In the genomic region with DNA sequence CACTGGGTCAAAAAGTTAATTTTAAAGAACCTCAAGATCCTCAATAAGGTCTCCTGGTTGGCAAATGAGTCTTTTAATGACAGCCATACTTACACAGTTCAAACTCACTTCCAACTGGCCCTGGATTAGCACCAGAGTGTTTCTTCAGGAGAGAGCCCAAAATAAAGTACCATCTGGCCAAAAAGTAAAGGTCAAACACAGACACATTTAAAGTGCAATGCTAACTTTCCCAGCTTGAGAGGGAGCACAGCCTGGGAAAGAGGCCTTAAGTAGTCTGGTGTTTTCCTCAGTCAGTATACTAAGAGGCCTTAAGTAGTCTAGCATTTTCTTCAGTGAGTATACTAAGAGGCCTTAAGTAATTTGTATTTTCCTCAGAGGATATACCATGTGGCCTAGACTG, we compare ENCODE assay signal across 25 cellular contexts. TPM values are rescaled to one million over a fixed set of nuclear protein-coding genes. Genes with fewer than 3 reads are reported as not detected.
A peak's percentile ranks its signal among the peaks of the same experiment; 100 is the strongest.
DNase-seq lines count a peak whose midpoint lies in the region; ATAC-seq and TF ChIP-seq lines count a peak whose summit lies in the region.
"Had no signal": no experiment of that assay in that cellular context is flagged by ENCODE, and none has a peak within 500 bp of the region (broad histone marks: within the 10 kb centered on the region; RNA-seq: fewer than 3 reads in every experiment).

No MANE protein-coding gene starts in this region.

- TF ChIP-seq CTCF in left ventricle myocardium inferior (IDR thresholded peaks at IDR 0.05; ENCODE audit: borderline replicate concordance) (no peak), progenitor cell of endocrine pancreas (IDR thresholded peaks at IDR 0.05; ENCODE audit: unreplicated experiment) (no peak), esophagus squamous epithelium (IDR thresholded peaks at IDR 0.05) (no peak)

- no peaks in the 10 kb centered on the region for H3K27me3 Mint-ChIP-seq in progenitor cell of endocrine pancreas
- H3K27me3 Mint-ChIP-seq: activated naive CD4-positive, alpha-beta T cell treated with anti-CD3 and anti-CD28 coated beads, Interleukin-2, amount 10 ng/mL, durations not matched to agents 7 days and 5 days; memory B cell; naive thymus-derived CD8-positive, alpha-beta T cell; stimulated activated naive CD8-positive, alpha-beta T cell treated with anti-CD3 and anti-CD28 coated beads, Interleukin-15, amount 100 ng/mL, for 72 hours had no signal

- H3K27ac ChIP-seq in left ventricle myocardium inferior (replicated peaks) (peak overlapping the region; percentile 68), esophagus squamous epithelium (no peak overlapping the region)

- no peaks in the 10 kb centered on the region for H3K9me3 ChIP-seq in left ventricle myocardium inferior (replicated peaks)
- H3K9me3 ChIP-seq in esophagus squamous epithelium, result no peaks in the 10 kb centered on the region
- H3K9me3 ChIP-seq: Caco-2, ovary had no signal

- no peak for DNase-seq in Right ventricle myocardium inferior (ENCODE audit: missing footprints)
- DNase-seq in cardiac septum (ENCODE audit: low spot score), result no peak
- DNase-seq in left ventricle myocardium inferior, result no peak
- DNase-seq in progenitor cell of endocrine pancreas (ENCODE audit: low spot score, unreplicated experiment), result no peak
- DNase-seq in SW 1271 (lab: John Stamatoyannopoulos, UW), result no peak
- no peak for DNase-seq in esophagus squamous epithelium (lab: John Stamatoyannopoulos, UW)
- DNase-seq: 8988T; activated CD4-positive, CD25-positive, alpha-beta regulatory T cell treated with anti-CD3 and anti-CD28 coated beads, Interleukin-2, amount 50 U/mL, for 72 hours; activated CD8-positive, alpha-beta memory T cell treated with anti-CD3 and anti-CD28 coated beads for 24 hours; activated naive CD4-positive, alpha-beta T cell treated with anti-CD3 and anti-CD28 coated beads, Interleukin-2, amount 10 ng/mL, durations not matched to agents 7 days and 5 days; activated T-cell treated with anti-CD3 and anti-CD28 coated beads, Interleukin-2, amount 50 U/mL, for 4 hours; anterior cingulate cortex; Caco-2; HCEC 1CT; naive thymus-derived CD8-positive, alpha-beta T cell; NCI-H510A; ovary; RPMI8226; stimulated activated CD4-positive, alpha-beta T cell treated with anti-CD3 and anti-CD28 coated beads, Interleukin-2, amount 100 ng/mL, for 48 hours; stimulated activated naive CD8-positive, alpha-beta T cell treated with anti-CD3 and anti-CD28 coated beads, Interleukin-15, amount 100 ng/mL, for 72 hours had no signal

- peak; percentile 69 for ATAC-seq in Right ventricle myocardium inferior
- no peak for ATAC-seq in GM19395 (IDR thresholded peaks at IDR 0.05; ENCODE audit: unreplicated experiment)
- no peak for ATAC-seq in HG03280 (IDR thresholded peaks at IDR 0.05; ENCODE audit: unreplicated experiment)
- ATAC-seq: activated T-cell treated with anti-CD3 and anti-CD28 coated beads, Interleukin-2, amount 50 U/mL, for 4 hours; naive thymus-derived CD8-positive, alpha-beta T cell; stimulated activated naive CD8-positive, alpha-beta T cell treated with anti-CD3 and anti-CD28 coated beads, Interleukin-15, amount 100 ng/mL, for 72 hours had no signal

- peaks cover 67% of the 10 kb centered on the region for H3K4me1 ChIP-seq in left ventricle myocardium inferior
- peaks cover 0 to 10% (median 0%) of the 10 kb centered on the region in 3 donors for H3K4me1 ChIP-seq in esophagus squamous epithelium

- H3K36me3 ChIP-seq in left ventricle myocardium inferior (peaks cover 13% of the 10 kb centered on the region), esophagus squamous epithelium (peaks cover 0 to 68% (median 4%) of the 10 kb centered on the region in 3 donors)
- H3K36me3 ChIP-seq: ovary had no signal

- H3K4me3 ChIP-seq in left ventricle myocardium inferior (no peak overlapping the region), esophagus squamous epithelium (no peak overlapping the region)
- H3K4me3 ChIP-seq: ovary, skin epidermis had no signal

- H3K4me3 Mint-ChIP-seq in progenitor cell of endocrine pancreas (ENCODE audit: low read depth), result no peak overlapping the region
- H3K4me3 Mint-ChIP-seq: activated naive CD4-positive, alpha-beta T cell treated with anti-CD3 and anti-CD28 coated beads, Interleukin-2, amount 10 ng/mL, durations not matched to agents 7 days and 5 days; activated T-cell treated with anti-CD3 and anti-CD28 coated beads, Interleukin-2, amount 50 U/mL, for 4 hours; endodermal cell; memory B cell; naive thymus-derived CD8-positive, alpha-beta T cell; stimulated activated naive CD8-positive, alpha-beta T cell treated with anti-CD3 and anti-CD28 coated beads, Interleukin-15, amount 100 ng/mL, for 72 hours had no signal

- TF ChIP-seq POLR2A in esophagus squamous epithelium (IDR thresholded peaks at IDR 0.05), result no peak

- H3K27me3 ChIP-seq in left ventricle myocardium inferior (ENCODE audit: low read depth) (no peaks in the 10 kb centered on the region), esophagus squamous epithelium (no peaks in the 10 kb centered on the region)
- H3K27me3 ChIP-seq: ovary had no signal

- intact Hi-C loops in Right ventricle myocardium inferior (cut with DNase I) (no loop called here), cardiac septum (cut with DNase I) (no loop called here), left ventricle myocardium inferior (cut with micrococcal nuclease) (no loop called here), esophagus squamous epithelium (cut with DNase I) (no loop called here)

- H3K27ac Mint-ChIP-seq in progenitor cell of endocrine pancreas, result peak overlapping the region; percentile 56
- H3K27ac Mint-ChIP-seq: activated naive CD4-positive, alpha-beta T cell treated with anti-CD3 and anti-CD28 coated beads, Interleukin-2, amount 10 ng/mL, durations not matched to agents 7 days and 5 days; endodermal cell; memory B cell had no signal

- H3K4me1 Mint-ChIP-seq in progenitor cell of endocrine pancreas (ENCODE audit: low read depth), result peaks cover 20% of the 10 kb centered on the region
- H3K4me1 Mint-ChIP-seq: activated naive CD4-positive, alpha-beta T cell treated with anti-CD3 and anti-CD28 coated beads, Interleukin-2, amount 10 ng/mL, durations not matched to agents 7 days and 5 days; endodermal cell; memory B cell; naive thymus-derived CD8-positive, alpha-beta T cell; stimulated activated naive CD8-positive, alpha-beta T cell treated with anti-CD3 and anti-CD28 coated beads, Interleukin-15, amount 100 ng/mL, for 72 hours had no signal

- H3K9me3 Mint-ChIP-seq in progenitor cell of endocrine pancreas (ENCODE audit: low read depth), result no peaks in the 10 kb centered on the region
- H3K9me3 Mint-ChIP-seq: activated T-cell treated with anti-CD3 and anti-CD28 coated beads, Interleukin-2, amount 50 U/mL, for 4 hours; naive thymus-derived CD8-positive, alpha-beta T cell; stimulated activated naive CD8-positive, alpha-beta T cell treated with anti-CD3 and anti-CD28 coated beads, Interleukin-15, amount 100 ng/mL, for 72 hours had no signal

- peaks cover 15% of the 10 kb centered on the region for H3K36me3 Mint-ChIP-seq in progenitor cell of endocrine pancreas (ENCODE audit: insufficient read depth)

RNA-seq across cellular contexts. Expression of a gene that starts 46.6 kb away (rescaled TPM):
- total RNA-seq in Right ventricle myocardium inferior, result 7.1 TPM
- 6.9 TPM for total RNA-seq in cardiac septum
- total RNA-seq in left ventricle myocardium inferior, result 9.3 TPM
- 39.4 and 43.1 TPM in 2 replicates for total RNA-seq in progenitor cell of endocrine pancreas
- 10 to 100 TPM in 3 of 4 donors, 1 to 10 TPM in 1; 9.2 to 19.1 (median 15.1) TPM for total RNA-seq in esophagus squamous epithelium
